13 cellular contexts compared by ENCODE assay signal in the genomic region with DNA sequence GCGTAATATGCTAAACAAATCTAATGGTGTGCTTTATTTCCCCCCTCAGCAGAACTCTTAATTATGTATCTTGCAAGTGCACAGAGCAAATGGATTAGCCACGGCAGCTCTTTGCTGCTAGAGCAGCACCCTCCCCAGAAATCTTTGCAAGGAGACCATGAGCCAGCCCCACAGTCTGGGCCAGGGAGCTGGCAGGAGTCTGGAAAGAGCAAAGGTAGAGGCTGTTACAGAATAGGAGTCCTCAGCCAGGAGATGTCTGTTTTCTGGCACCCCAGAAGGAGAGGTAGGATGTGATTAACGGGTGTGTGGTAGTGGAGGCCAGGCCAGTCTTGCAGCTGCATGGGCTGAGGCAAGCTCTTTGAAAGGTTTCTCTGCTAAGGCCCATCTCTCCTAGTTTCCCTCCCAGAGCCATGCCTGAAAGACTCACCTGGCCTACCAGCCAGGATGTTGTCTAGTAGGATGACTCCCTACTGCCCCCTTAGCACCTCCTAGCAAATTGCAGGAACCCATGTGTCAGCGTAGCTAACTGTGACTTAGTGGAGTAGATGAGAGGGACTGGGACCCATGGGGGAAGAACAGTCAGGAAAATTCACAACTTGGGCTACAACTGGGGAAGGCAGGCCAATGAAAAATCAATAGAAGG.
A peak's percentile ranks its signal among the peaks of the same experiment; 100 is the strongest.
DNase-seq lines count a peak whose midpoint lies in the region; ATAC-seq and TF ChIP-seq lines count a peak whose summit lies in the region.
"Had no signal": no experiment of that assay in that cellular context is flagged by ENCODE, and none has a peak within 500 bp of the region (broad histone marks: within the 10 kb centered on the region; RNA-seq: fewer than 3 reads in every experiment).

No MANE protein-coding gene starts in this region.

- H3K4me3 Mint-ChIP-seq in activated T-cell treated with anti-CD3 and anti-CD28 coated beads, Interleukin-2, amount 50 U/mL, for 4 hours = no peak overlapping the region

- no peak for TF ChIP-seq POLR2A in lower leg skin (IDR thresholded peaks at IDR 0.05)

- intact Hi-C loops in lower leg skin (cut with DNase I; ENCODE audit: low total_unique reads) = no loop called here

- peaks cover 7% of the 10 kb centered on the region for H3K27me3 Mint-ChIP-seq in activated T-cell treated with anti-CD3 and anti-CD28 coated beads, Interleukin-2, amount 50 U/mL, for 4 hours (ENCODE audit: low read depth)

- H3K4me1 Mint-ChIP-seq in activated T-cell treated with anti-CD3 and anti-CD28 coated beads, Interleukin-2, amount 50 U/mL, for 4 hours (ENCODE audit: low read depth) = no peaks in the 10 kb centered on the region
- H3K4me1 Mint-ChIP-seq: IgD-negative memory B cell had no signal

- DNase-seq in Daoy (ENCODE audit: low read depth) (peak; percentile 8), NCI-H69 (lab: John Stamatoyannopoulos, UW) (peak; percentile 78), iPS DF 4.7 (ENCODE audit: extremely low read depth, low spot score) (peak; percentile 66), activated gamma-delta T cell treated with Interleukin-2 at 50 U/mL for 16 hours (no peak), germinal center (ENCODE audit: low spot score) (no peak), lower leg skin (ENCODE audit: low spot score in 2 of 2) (no peak)
- no peak for DNase-seq in activated T-cell treated with anti-CD3 and anti-CD28 coated beads, Interleukin-2, amount 50 U/mL, for 4 hours
- DNase-seq: esophagus squamous epithelium, left colon, posterior cingulate gyrus, T-helper 9 cell had no signal

- no peak overlapping the region for H3K27ac ChIP-seq in 22Rv1
- H3K27ac ChIP-seq: esophagus squamous epithelium had no signal

- no peaks in the 10 kb centered on the region for H3K36me3 Mint-ChIP-seq in activated T-cell treated with anti-CD3 and anti-CD28 coated beads, Interleukin-2, amount 50 U/mL, for 4 hours (ENCODE audit: insufficient read depth)

- no peaks in the 10 kb centered on the region for H3K9me3 Mint-ChIP-seq in activated T-cell treated with anti-CD3 and anti-CD28 coated beads, Interleukin-2, amount 50 U/mL, for 4 hours

- H3K4me3 ChIP-seq in lower leg skin (ENCODE audit: low read depth, poor library complexity, severe bottlenecking) = no peak overlapping the region
- H3K4me3 ChIP-seq: esophagus squamous epithelium had no signal

- ATAC-seq in activated T-cell treated with anti-CD3 and anti-CD28 coated beads, Interleukin-2, amount 50 U/mL, for 4 hours = no peak
- ATAC-seq: left colon had no signal

- TF ChIP-seq CTCF in 22Rv1 (IDR thresholded peaks at IDR 0.05) (peak; percentile 30; the same call in 1 of the 2 replicates), lower leg skin (IDR thresholded peaks at IDR 0.05) (no peak)

- 82 to 89% methylated on average over 4 of the region's 4 CpGs for WGBS in lower leg skin, 2 donors

Comparison
In these comparisons a context has a peak if more than half of its experiments do, and no peak if none do; other contexts are left out.
1. DNase-seq: peak in Daoy (single experiment), NCI-H69 (single experiment) and iPS DF 4.7 (single experiment); none in activated T-cell treated with anti-CD3 and anti-CD28 coated beads, Interleukin-2, amount 50 U/mL, for 4 hours (single experiment), activated gamma-delta T cell treated with Interleukin-2 at 50 U/mL for 16 hours (single experiment), germinal center (single experiment) and lower leg skin (0 of 2).